Comparison of ENCODE assay signal across 1 cellular context in the genomic region with DNA sequence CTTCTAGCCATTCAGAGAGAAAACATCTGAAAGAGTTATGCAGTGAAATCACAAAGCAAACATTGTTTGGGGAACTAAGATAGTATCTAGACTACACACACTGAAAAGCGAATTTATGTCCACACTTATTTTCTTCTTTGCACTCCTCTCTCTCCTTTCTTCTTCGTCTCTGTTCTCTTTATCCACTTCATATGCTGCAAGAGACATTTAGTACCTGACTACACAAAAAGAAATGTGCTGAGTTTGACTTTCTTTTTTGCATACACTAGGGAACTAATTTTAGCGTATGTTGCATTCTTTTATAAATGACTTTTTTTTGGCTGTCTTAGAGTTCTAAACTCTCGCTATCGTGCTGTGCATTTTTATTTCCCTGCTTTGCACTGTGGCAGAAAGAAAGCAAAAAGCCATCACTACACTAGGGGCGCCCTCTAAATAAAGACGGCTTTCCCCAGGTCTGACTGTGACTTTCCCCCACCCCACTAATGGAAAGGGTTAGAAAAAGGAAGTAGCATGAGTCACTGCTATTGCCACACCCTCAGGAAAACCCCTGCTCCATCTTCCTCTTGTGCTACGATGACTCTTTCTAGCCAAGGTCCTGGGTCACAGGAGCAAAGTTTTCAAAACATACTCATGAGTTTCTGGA.
TF ChIP-seq lines count a peak whose summit lies in the region.

No MANE protein-coding gene starts in this region.

TF ChIP-seq in K562, 482 proteins besides CTCF, POLR2A, EP300 and RAD21 (continued from another document and continues in another):
- TF ChIP-seq ZNF280B (CRISPR knock-in tag; IDR thresholded peaks at IDR 0.05) (no peak), CEBPB (tag; IDR thresholded peaks at IDR 0.05) (peak; percentile 98), NFXL1 (CRISPR knock-in tag; IDR thresholded peaks at IDR 0.05) (no peak), E2F6 (IDR thresholded peaks at IDR 0.05; ENCODE audit: borderline replicate concordance in 1 of 2, extremely low read depth in 1 of 2, insufficient read depth in 1 of 2, insufficient read length in 1 of 2, low read depth in 1 of 2, low read length in 1 of 2, poor library complexity in 1 of 2, severe bottlenecking in 1 of 2) (no peak), ZNF707 (CRISPR knock-in tag; conservative IDR thresholded peaks at IDR 0.05) (no peak), RBM15 (IDR thresholded peaks at IDR 0.05; ENCODE audit: insufficient read depth, low read length) (no peak), HEY1 (CRISPR knock-in tag; IDR thresholded peaks at IDR 0.05; ENCODE audit: borderline replicate concordance) (peak; percentile 6; the same call in 1 of the 2 replicates), THRAP3 (IDR thresholded peaks at IDR 0.05; ENCODE audit: borderline replicate concordance) (no peak), ZNF740 (CRISPR knock-in tag; IDR thresholded peaks at IDR 0.05) (0 out of 2 replicates have a peak, but pooled peaks have one; percentile 25), ZNF740 (tag; IDR thresholded peaks at IDR 0.05) (no peak), FOXP4 (CRISPR knock-in tag; IDR thresholded peaks at IDR 0.05; ENCODE audit: borderline replicate concordance) (no peak), PTTG1 (tag; IDR thresholded peaks at IDR 0.05; ENCODE audit: low read depth) (no peak), GABPB2 (CRISPR knock-in tag; conservative IDR thresholded peaks at IDR 0.05) (no peak), TAF7 (tag; IDR thresholded peaks at IDR 0.05) (no peak), HNRNPH1 (optimal IDR thresholded peaks at IDR 0.05; ENCODE audit: low read depth, low read length) (no peak), C11orf30 (IDR thresholded peaks at IDR 0.05; ENCODE audit: low read depth) (peak; percentile 77), SIX5 (IDR thresholded peaks at IDR 0.05; ENCODE audit: borderline replicate concordance in 1 of 2, insufficient read depth in 1 of 2, low read depth in 1 of 2, low read length in 2 of 2) (no peak), HMBOX1 (IDR thresholded peaks at IDR 0.05) (no peak), LEF1 (IDR thresholded peaks at IDR 0.05) (peak; percentile 43; the same call in 1 of the 2 replicates), XRCC4 (IDR thresholded peaks at IDR 0.05; ENCODE audit: extremely low read depth, insufficient read depth, insufficient read length) (no peak), DIDO1 (tag; IDR thresholded peaks at IDR 0.05; ENCODE audit: low read depth) (no peak), NELFE (IDR thresholded peaks at IDR 0.05; ENCODE audit: insufficient read depth, insufficient read length) (no peak), ZBTB8A (IDR thresholded peaks at IDR 0.05; ENCODE audit: partially characterized antibody) (no peak), SPI1 (IDR thresholded peaks at IDR 0.05; ENCODE audit: borderline replicate concordance, low read depth, low read length) (peak; percentile 87), EGR1 (conservative IDR thresholded peaks at IDR 0.05) (no peak), ZNF766 (CRISPR knock-in tag; conservative IDR thresholded peaks at IDR 0.05) (peak; percentile 82; the same call in 1 of the 2 replicates), ZNF143 (CRISPR knock-in tag; IDR thresholded peaks at IDR 0.05) (no peak), ZBTB5 (IDR thresholded peaks at IDR 0.05) (no peak), SMAD3 (CRISPR knock-in tag; conservative IDR thresholded peaks at IDR 0.05) (no peak), KLF1 (tag; IDR thresholded peaks at IDR 0.05) (0 out of 2 replicates have a peak, but pooled peaks have one; percentile 57), MAFK (IDR thresholded peaks at IDR 0.05; ENCODE audit: low read length) (peak; percentile 38; the same call in 1 of the 2 replicates), KLF6 (CRISPR knock-in tag; IDR thresholded peaks at IDR 0.05; ENCODE audit: borderline replicate concordance) (no peak), BRCA1 (IDR thresholded peaks at IDR 0.05) (no peak), BRCA1 (CRISPR knock-in tag; IDR thresholded peaks at IDR 0.05) (no peak), TSC22D4 (tag; IDR thresholded peaks at IDR 0.05) (no peak), ZNF354B (CRISPR knock-in tag; IDR thresholded peaks at IDR 0.05) (no peak)
- TF ChIP-seq, protein P1, sequence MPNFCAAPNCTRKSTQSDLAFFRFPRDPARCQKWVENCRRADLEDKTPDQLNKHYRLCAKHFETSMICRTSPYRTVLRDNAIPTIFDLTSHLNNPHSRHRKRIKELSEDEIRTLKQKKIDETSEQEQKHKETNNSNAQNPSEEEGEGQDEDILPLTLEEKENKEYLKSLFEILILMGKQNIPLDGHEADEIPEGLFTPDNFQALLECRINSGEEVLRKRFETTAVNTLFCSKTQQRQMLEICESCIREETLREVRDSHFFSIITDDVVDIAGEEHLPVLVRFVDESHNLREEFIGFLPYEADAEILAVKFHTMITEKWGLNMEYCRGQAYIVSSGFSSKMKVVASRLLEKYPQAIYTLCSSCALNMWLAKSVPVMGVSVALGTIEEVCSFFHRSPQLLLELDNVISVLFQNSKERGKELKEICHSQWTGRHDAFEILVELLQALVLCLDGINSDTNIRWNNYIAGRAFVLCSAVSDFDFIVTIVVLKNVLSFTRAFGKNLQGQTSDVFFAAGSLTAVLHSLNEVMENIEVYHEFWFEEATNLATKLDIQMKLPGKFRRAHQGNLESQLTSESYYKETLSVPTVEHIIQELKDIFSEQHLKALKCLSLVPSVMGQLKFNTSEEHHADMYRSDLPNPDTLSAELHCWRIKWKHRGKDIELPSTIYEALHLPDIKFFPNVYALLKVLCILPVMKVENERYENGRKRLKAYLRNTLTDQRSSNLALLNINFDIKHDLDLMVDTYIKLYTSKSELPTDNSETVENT (CRISPR knock-in tag; IDR thresholded peaks at IDR 0.05), result no peak
- TF ChIP-seq, protein P2, sequence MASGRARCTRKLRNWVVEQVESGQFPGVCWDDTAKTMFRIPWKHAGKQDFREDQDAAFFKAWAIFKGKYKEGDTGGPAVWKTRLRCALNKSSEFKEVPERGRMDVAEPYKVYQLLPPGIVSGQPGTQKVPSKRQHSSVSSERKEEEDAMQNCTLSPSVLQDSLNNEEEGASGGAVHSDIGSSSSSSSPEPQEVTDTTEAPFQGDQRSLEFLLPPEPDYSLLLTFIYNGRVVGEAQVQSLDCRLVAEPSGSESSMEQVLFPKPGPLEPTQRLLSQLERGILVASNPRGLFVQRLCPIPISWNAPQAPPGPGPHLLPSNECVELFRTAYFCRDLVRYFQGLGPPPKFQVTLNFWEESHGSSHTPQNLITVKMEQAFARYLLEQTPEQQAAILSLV (tag; IDR thresholded peaks at IDR 0.05), result peak; percentile 70; the same call in 1 of the 2 replicates
- TF ChIP-seq, protein P3, sequence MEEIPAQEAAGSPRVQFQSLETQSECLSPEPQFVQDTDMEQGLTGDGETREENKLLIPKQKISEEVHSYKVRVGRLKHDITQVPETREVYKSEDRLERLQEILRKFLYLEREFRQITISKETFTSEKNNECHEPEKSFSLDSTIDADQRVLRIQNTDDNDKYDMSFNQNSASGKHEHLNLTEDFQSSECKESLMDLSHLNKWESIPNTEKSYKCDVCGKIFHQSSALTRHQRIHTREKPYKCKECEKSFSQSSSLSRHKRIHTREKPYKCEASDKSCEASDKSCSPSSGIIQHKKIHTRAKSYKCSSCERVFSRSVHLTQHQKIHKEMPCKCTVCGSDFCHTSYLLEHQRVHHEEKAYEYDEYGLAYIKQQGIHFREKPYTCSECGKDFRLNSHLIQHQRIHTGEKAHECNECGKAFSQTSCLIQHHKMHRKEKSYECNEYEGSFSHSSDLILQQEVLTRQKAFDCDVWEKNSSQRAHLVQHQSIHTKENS (CRISPR knock-in tag; IDR thresholded peaks at IDR 0.05), result no peak
- TF ChIP-seq, protein P4, sequence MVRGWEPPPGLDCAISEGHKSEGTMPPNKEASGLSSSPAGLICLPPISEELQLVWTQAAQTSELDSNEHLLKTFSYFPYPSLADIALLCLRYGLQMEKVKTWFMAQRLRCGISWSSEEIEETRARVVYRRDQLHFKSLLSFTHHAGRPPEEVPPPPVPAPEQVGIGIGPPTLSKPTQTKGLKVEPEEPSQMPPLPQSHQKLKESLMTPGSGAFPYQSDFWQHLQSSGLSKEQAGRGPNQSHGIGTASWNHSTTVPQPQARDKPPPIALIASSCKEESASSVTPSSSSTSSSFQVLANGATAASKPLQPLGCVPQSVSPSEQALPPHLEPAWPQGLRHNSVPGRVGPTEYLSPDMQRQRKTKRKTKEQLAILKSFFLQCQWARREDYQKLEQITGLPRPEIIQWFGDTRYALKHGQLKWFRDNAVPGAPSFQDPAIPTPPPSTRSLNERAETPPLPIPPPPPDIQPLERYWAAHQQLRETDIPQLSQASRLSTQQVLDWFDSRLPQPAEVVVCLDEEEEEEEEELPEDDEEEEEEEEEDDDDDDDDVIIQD (CRISPR knock-in tag; IDR thresholded peaks at IDR 0.05), result no peak
